18 cellular contexts compared by ENCODE assay signal in the genomic region with DNA sequence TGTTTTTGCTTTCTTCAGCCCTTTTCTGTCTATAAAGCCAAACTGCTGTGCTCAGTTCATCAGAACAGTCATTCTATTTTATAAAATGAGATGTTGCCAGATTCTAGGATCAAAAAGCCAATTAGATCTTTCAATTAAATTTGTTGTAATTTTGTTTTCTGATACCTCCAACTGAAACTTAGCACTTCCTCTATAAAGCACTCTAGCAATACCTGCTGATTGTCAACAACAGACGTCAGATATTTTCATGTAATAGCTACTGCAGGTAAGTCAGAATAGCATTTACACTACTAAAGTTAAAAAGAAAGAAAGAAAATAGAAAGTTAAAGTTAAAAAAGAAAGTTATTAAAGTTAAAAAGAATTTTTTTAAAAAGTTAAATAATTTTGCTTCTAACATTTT.
"Had no signal": no experiment of that assay in that cellular context is flagged by ENCODE, and none has a peak within 500 bp of the region (broad histone marks: within the 10 kb centered on the region; RNA-seq: fewer than 3 reads in every experiment).

No MANE protein-coding gene starts in this region.

- H3K27me3 Mint-ChIP-seq: activated naive CD8-positive, alpha-beta T cell treated with anti-CD3 and anti-CD28 coated beads, Interleukin-2, amount 10 ng/mL, durations not matched to agents 7 days and 5 days; naive thymus-derived CD8-positive, alpha-beta T cell had no signal

- ATAC-seq: activated T-cell treated with anti-CD3 and anti-CD28 coated beads, Interleukin-2, amount 50 U/mL, for 72 hours; gastroesophageal sphincter; left cardiac atrium; naive thymus-derived CD8-positive, alpha-beta T cell had no signal

- FAIRE-seq: endothelial cell of umbilical vein had no signal

- H3K4me2 ChIP-seq: hepatocyte, smooth muscle cell had no signal

- H3K27me3 ChIP-seq: ascending aorta, gastroesophageal sphincter, hepatocyte, neutrophil, suprapubic skin had no signal

- H3K27ac Mint-ChIP-seq: activated naive CD8-positive, alpha-beta T cell treated with anti-CD3 and anti-CD28 coated beads, Interleukin-2, amount 10 ng/mL, durations not matched to agents 7 days and 5 days; activated T-cell treated with anti-CD3 and anti-CD28 coated beads, Interleukin-2, amount 50 U/mL, for 72 hours had no signal

- H3K4me3 Mint-ChIP-seq: activated naive CD8-positive, alpha-beta T cell treated with anti-CD3 and anti-CD28 coated beads, Interleukin-2, amount 10 ng/mL, durations not matched to agents 7 days and 5 days; activated T-cell treated with anti-CD3 and anti-CD28 coated beads, Interleukin-2, amount 50 U/mL, for 72 hours had no signal

- H2AFZ ChIP-seq: hepatocyte had no signal

- H3K4me3 ChIP-seq: ascending aorta, gastroesophageal sphincter, hepatocyte, lung, smooth muscle cell, suprapubic skin had no signal

- H3K27ac ChIP-seq: ascending aorta, gastroesophageal sphincter, hepatocyte, neutrophil, suprapubic skin had no signal

- DNase-seq: activated CD4-positive, alpha-beta T cell treated with anti-CD3 and anti-CD28 coated beads for 1 hour; activated CD4-positive, alpha-beta T cell treated with anti-CD3 and anti-CD28 coated beads, Interleukin-2, amount 50 U/mL, for 48 hours; activated gamma-delta T cell treated with Interleukin-2 at 50 U/mL for 16 hours; activated naive CD8-positive, alpha-beta T cell treated with anti-CD3 and anti-CD28 coated beads, Interleukin-2, amount 10 ng/mL, durations not matched to agents 7 days and 5 days; activated T-cell treated with anti-CD3 and anti-CD28 coated beads, Interleukin-2, amount 50 U/mL, for 72 hours; left cardiac atrium; naive thymus-derived CD8-positive, alpha-beta T cell; posterior cingulate gyrus; stimulated activated naive CD4-positive, alpha-beta T cell; SW 1271 had no signal

- H3K4me1 ChIP-seq: ascending aorta, suprapubic skin had no signal

- H3K36me3 ChIP-seq: ascending aorta, gastroesophageal sphincter, neutrophil, suprapubic skin had no signal
